Comparison of ENCODE assay signal across 25 cellular contexts in the genomic region with DNA sequence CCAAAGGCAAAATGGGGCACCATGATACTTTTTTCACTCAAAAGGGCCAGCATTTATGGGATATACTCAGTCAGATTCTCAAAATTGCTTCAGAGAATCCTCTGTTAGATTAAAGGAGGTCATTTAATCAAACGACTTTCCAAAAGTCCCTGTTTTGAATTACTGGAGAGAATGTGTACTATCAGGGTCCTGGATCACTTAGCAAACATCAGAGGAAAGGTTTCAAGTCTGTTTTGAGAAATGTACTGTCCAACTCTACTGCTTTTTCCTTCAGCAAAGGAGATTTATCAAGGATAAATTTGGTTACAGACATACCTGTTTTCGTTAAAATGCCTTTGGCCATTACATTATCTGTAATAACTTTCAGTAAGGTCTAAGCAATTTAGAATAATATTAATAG.
"Had no signal": no experiment of that assay in that cellular context is flagged by ENCODE, and none has a peak within 500 bp of the region (broad histone marks: within the 10 kb centered on the region; RNA-seq: fewer than 3 reads in every experiment).

No MANE protein-coding gene starts in this region.

- DNase-seq: natural killer cell; occipital lobe; ovary; posterior cingulate gyrus; psoas muscle; right cardiac atrium; right lobe of liver; sigmoid colon; small intestine; stimulated activated CD4-positive, alpha-beta T cell treated with anti-CD3 and anti-CD28 coated beads, Interleukin-1b, Interleukin-23, amount 100 ng/mL, for 48 hours; stimulated activated CD4-positive, alpha-beta T cell treated with anti-CD3 and anti-CD28 coated beads, Interleukin-4, amount 100 ng/mL, for 1 hour; stimulated activated CD4-positive, alpha-beta T cell treated with anti-CD3 and anti-CD28 coated beads, Interleukin-4, amount 100 ng/mL, for 4 hours; stimulated activated CD8-positive, alpha-beta memory T cell treated with anti-CD3 and anti-CD28 coated beads, Interleukin-4, amount 100 ng/mL, for 48 hours; stimulated activated naive CD4-positive, alpha-beta T cell; stimulated activated naive CD8-positive, alpha-beta T cell treated with anti-CD3 and anti-CD28 coated beads, Interleukin-15, amount 100 ng/mL, for 72 hours; stimulated activated naive CD8-positive, alpha-beta T cell treated with anti-CD3 and anti-CD28 coated beads, Interleukin-15, Interleukin-2, amounts not matched to agents 100 U/mL and 50 U/mL, for 24 hours; substantia nigra; testis; tibial artery; transverse colon had no signal

- H3K4me3 ChIP-seq: neural progenitor cell, ovary, psoas muscle, right lobe of liver, sigmoid colon, suprapubic skin, testis, tibial artery, transverse colon, vagina had no signal

- H3K9me3 ChIP-seq: ovary, psoas muscle, right lobe of liver, sigmoid colon, suprapubic skin, testis, tibial artery, transverse colon, vagina had no signal

- H3K27ac ChIP-seq: neural progenitor cell, ovary, parathyroid adenoma, psoas muscle, right lobe of liver, sigmoid colon, suprapubic skin, testis, tibial artery, transverse colon, vagina had no signal

- H3K4me1 ChIP-seq: neural progenitor cell, parathyroid adenoma, psoas muscle, right lobe of liver, testis, transverse colon, vagina had no signal

- H3K9ac ChIP-seq: neural progenitor cell, parathyroid adenoma had no signal

- H2AFZ ChIP-seq: neural progenitor cell, parathyroid adenoma had no signal

- H3K79me2 ChIP-seq: parathyroid adenoma had no signal

- H3K4me2 ChIP-seq: neural progenitor cell had no signal

- ATAC-seq: natural killer cell; psoas muscle; right cardiac atrium; right lobe of liver; stimulated activated memory B cell treated with anti-CD40 and anti-IgM and Interleukin-4, amounts not matched to agents 10 μg/mL and 1 μg/mL and 100 μg/mL, for 72 hours; stimulated activated naive CD8-positive, alpha-beta T cell treated with anti-CD3 and anti-CD28 coated beads, Interleukin-15, amount 100 ng/mL, for 72 hours; stimulated activated naive CD8-positive, alpha-beta T cell treated with anti-CD3 and anti-CD28 coated beads, Interleukin-15, Interleukin-2, amounts not matched to agents 100 U/mL and 50 U/mL, for 24 hours had no signal

- H3K36me3 ChIP-seq: neural progenitor cell, ovary, right lobe of liver, sigmoid colon, suprapubic skin, tibial artery, transverse colon, vagina had no signal

- H3K27me3 ChIP-seq: neural progenitor cell, ovary, right lobe of liver, sigmoid colon, suprapubic skin, testis, tibial artery, transverse colon, vagina had no signal
